19 cellular contexts compared by ENCODE assay signal in genomic region chr10:15704581-15704968, GRCh38. TPM values are rescaled to one million over a fixed set of nuclear protein-coding genes. Genes with fewer than 3 reads are reported as not detected.
DNase-seq lines count a peak whose midpoint lies in the region; ATAC-seq, FAIRE-seq and TF ChIP-seq lines count a peak whose summit lies in the region.
"Had no signal": no experiment of that assay in that cellular context is flagged by ENCODE, and none has a peak within 500 bp of the region (broad histone marks: within the 10 kb centered on the region; RNA-seq: fewer than 3 reads in every experiment).

No MANE protein-coding gene starts in this region.

- H3K9me1 ChIP-seq in endothelial cell of umbilical vein (replicated peaks; ENCODE audit: control insufficient read depth, extremely low read depth, insufficient read depth, low read length), result no peaks in the 10 kb centered on the region

- H3K9ac ChIP-seq in adipocyte (ENCODE audit: low read length), result no peak overlapping the region
- H3K9ac ChIP-seq in endothelial cell of umbilical vein (replicated peaks; ENCODE audit: extremely low read depth, insufficient read depth, low read length), result no peak overlapping the region
- no peak overlapping the region for H3K9ac ChIP-seq in neural progenitor cell

- H3K36me3 ChIP-seq in adipocyte (ENCODE audit: control insufficient read depth, insufficient read depth, low read length, severe bottlenecking), result no peaks in the 10 kb centered on the region
- no peaks in the 10 kb centered on the region for H3K36me3 ChIP-seq in endothelial cell of umbilical vein (ENCODE audit: control insufficient read depth in 2 of 2, extremely low read depth in 1 of 2, insufficient read depth in 2 of 2, low read length in 2 of 2)
- H3K36me3 ChIP-seq in neural progenitor cell, result no peaks in the 10 kb centered on the region
- no peaks in the 10 kb centered on the region for H3K36me3 ChIP-seq in body of pancreas (replicated peaks in 1 of 2; ENCODE audit: insufficient read depth in 1 of 2, low read depth in 2 of 2)

- no peaks in the 10 kb centered on the region for H3K9me3 Mint-ChIP-seq in neural progenitor cell
- H3K9me3 Mint-ChIP-seq in Calu3 (ENCODE audit: low read depth, unreplicated experiment), result no peaks in the 10 kb centered on the region

- H3K79me2 ChIP-seq in endothelial cell of umbilical vein (ENCODE audit: control insufficient read depth, insufficient read depth, low read length) (no peaks in the 10 kb centered on the region), neural progenitor cell (ENCODE audit: low read depth) (no peaks in the 10 kb centered on the region)

- H3K4me3 ChIP-seq in adipocyte (ENCODE audit: low read length), result no peak overlapping the region
- no peak overlapping the region for H3K4me3 ChIP-seq in endothelial cell of umbilical vein (replicated peaks in 1 of 3; ENCODE audit: insufficient read depth in 1 of 3, low read depth in 1 of 3, low read length in 3 of 3)
- no peak overlapping the region for H3K4me3 ChIP-seq in neural progenitor cell
- H3K4me3 ChIP-seq in body of pancreas, result no peak overlapping the region
- H3K4me3 ChIP-seq: PC-9 had no signal

- intact Hi-C loops in endothelial cell of umbilical vein (cut with micrococcal nuclease) (no loop called here), Calu3 (cut with micrococcal nuclease; ENCODE audit: unreplicated experiment) (no loop called here), body of pancreas (cut with DNase I) (no loop called here)

- H3K36me3 Mint-ChIP-seq in neural progenitor cell (no peaks in the 10 kb centered on the region), Calu3 (ENCODE audit: insufficient read depth, unreplicated experiment) (no peaks in the 10 kb centered on the region)

- H3K27me3 Mint-ChIP-seq in neural progenitor cell (ENCODE audit: insufficient read depth, low read depth), result peaks cover 4% of the 10 kb centered on the region
- H3K27me3 Mint-ChIP-seq in Calu3 (ENCODE audit: unreplicated experiment), result peaks cover 19% of the 10 kb centered on the region

- H3K4me3 Mint-ChIP-seq in neural progenitor cell, result no peak overlapping the region
- no peak overlapping the region for H3K4me3 Mint-ChIP-seq in Calu3 (ENCODE audit: low read depth, unreplicated experiment)

- WGBS in body of pancreas, 2 donors, result 62 to 64% methylated on average over 2 of the region's 2 CpGs

- H3K27ac Mint-ChIP-seq in neural progenitor cell (no peak overlapping the region), Calu3 (ENCODE audit: unreplicated experiment) (no peak overlapping the region)

- H2AFZ ChIP-seq in endothelial cell of umbilical vein (ENCODE audit: low read depth, low read length) (no peak overlapping the region), neural progenitor cell (replicated peaks) (no peak overlapping the region)
- H2AFZ ChIP-seq: PC-9 had no signal

- H3K4me1 ChIP-seq in adipocyte (ENCODE audit: control insufficient read depth, insufficient read depth, low read length) (peaks cover 7% of the 10 kb centered on the region), endothelial cell of umbilical vein (ENCODE audit: control insufficient read depth, extremely low read depth, insufficient read depth, low read length) (peaks cover 30% of the 10 kb centered on the region), neural progenitor cell (no peaks in the 10 kb centered on the region), body of pancreas (no peaks in the 10 kb centered on the region)

- H4K20me1 ChIP-seq in endothelial cell of umbilical vein (replicated peaks; ENCODE audit: control insufficient read depth, extremely low read depth, insufficient read depth, low read length), result no peaks in the 10 kb centered on the region
- H4K20me1 ChIP-seq in neural progenitor cell (ENCODE audit: low read depth), result no peaks in the 10 kb centered on the region

- no peaks in the 10 kb centered on the region for H3K4me1 Mint-ChIP-seq in neural progenitor cell
- no peaks in the 10 kb centered on the region for H3K4me1 Mint-ChIP-seq in Calu3 (ENCODE audit: low read depth, unreplicated experiment)

- H3K4me2 ChIP-seq in endothelial cell of umbilical vein (ENCODE audit: insufficient read depth, low read length) (peak overlapping the region; percentile 16), neural progenitor cell (no peak overlapping the region)
- H3K4me2 ChIP-seq: PC-9 had no signal

- no peaks in the 10 kb centered on the region for H3F3A ChIP-seq in neural progenitor cell (ENCODE audit: low read depth)

- H3K9me3 ChIP-seq in adipocyte (ENCODE audit: control insufficient read depth, low read length) (no peaks in the 10 kb centered on the region), endothelial cell of umbilical vein (replicated peaks; ENCODE audit: control insufficient read depth, insufficient read depth, low read length) (no peaks in the 10 kb centered on the region), neural progenitor cell (ENCODE audit: low read depth) (no peaks in the 10 kb centered on the region), body of pancreas (no peaks in the 10 kb centered on the region)

- peak; percentile 85 for FAIRE-seq in endothelial cell of umbilical vein (lab: Jason Lieb, UNC)
- FAIRE-seq: GM19239 had no signal

- H3K27me3 ChIP-seq in adipocyte (replicated peaks; ENCODE audit: control insufficient read depth, insufficient read depth, low read length) (no peaks in the 10 kb centered on the region), endothelial cell of umbilical vein (ENCODE audit: control insufficient read depth in 2 of 2, insufficient read depth in 2 of 2, low read length in 2 of 2) (no peaks in the 10 kb centered on the region), neural progenitor cell (peaks cover 17% of the 10 kb centered on the region), body of pancreas (no peaks in the 10 kb centered on the region)

- no peak for TF ChIP-seq CTCF in endothelial cell of umbilical vein (IDR thresholded peaks at IDR 0.05; ENCODE audit: extremely low read depth in 1 of 2, insufficient read depth in 1 of 2, low read depth in 1 of 2, low read length in 2 of 2)
- TF ChIP-seq CTCF in neural progenitor cell (IDR thresholded peaks at IDR 0.05), result no peak
- TF ChIP-seq CTCF in Calu3 (IDR thresholded peaks at IDR 0.05; ENCODE audit: unreplicated experiment), result no peak
- TF ChIP-seq CTCF in body of pancreas (IDR thresholded peaks at IDR 0.05), result no peak

- ATAC-seq in body of pancreas, result no peak

- DNase-seq in ELR (ENCODE audit: low read depth) (peak; percentile 29), adipocyte (ENCODE audit: low read depth) (peak; percentile 61), endothelial cell of umbilical vein (ENCODE audit: low read depth, low spot score) (peak; percentile 34), neural progenitor cell (ENCODE audit: low spot score) (no peak), kidney glomerular epithelial cell (lab: John Stamatoyannopoulos, UW) (no peak), Calu3 (no peak), body of pancreas (no peak)
- DNase-seq: C1 segment of cervical spinal cord, DMS 273 treated with DMSO at 0.1 percent for 48 hours, MV-4-11, NCI-H1417 treated with DMSO at 0.1 percent for 48 hours, NCI-H2029, NCI-H510A, NCI-H774, PC-9, SW 1271 had no signal

- CTCF ChIA-PET in endothelial cell of umbilical vein (lab: Charles Lee), result interaction anchor here (0.6 to 0.9 kb wide), 2 partner anchors 55 to 81 kb away, joined by 3 read pairs; no protein-coding TSS in a partner anchor
- CTCF ChIA-PET in Calu3 (lab: Charles Lee), result no interaction called here

- dilution Hi-C loops in endothelial cell of umbilical vein (cut with MboI; ENCODE audit: extremely low pct_ligation_motif_present, low sequenced_read_pairs), result no loop called here

- POLR2A ChIA-PET in endothelial cell of umbilical vein (lab: Charles Lee), result no interaction called here

- TF ChIP-seq POLR2A in endothelial cell of umbilical vein (IDR thresholded peaks at IDR 0.05; ENCODE audit: low read depth, low read length) (no peak), body of pancreas (IDR thresholded peaks at IDR 0.05) (no peak)

- BruUV-seq in endothelial cell of umbilical vein (replicated peaks; lab: Mats Ljungman, UMichigan), result no TSS peak
- BruUV-seq in Calu3 (replicated peaks; lab: Mats Ljungman, UMichigan), result no TSS peak

- peak overlapping the region; percentile 15 for H3K27ac ChIP-seq in endothelial cell of umbilical vein (ENCODE audit: insufficient read depth, low read depth, low read length)
- no peak overlapping the region for H3K27ac ChIP-seq in neural progenitor cell
- H3K27ac ChIP-seq in body of pancreas, result no peak overlapping the region
- H3K27ac ChIP-seq: HL-60, PC-9 had no signal

TF ChIP-seq in endothelial cell of umbilical vein, 7 proteins besides CTCF, POLR2A, EP300 and RAD21:
- TF ChIP-seq POLR2AphosphoS5 (IDR thresholded peaks at IDR 0.05; ENCODE audit: insufficient read depth, low read depth, low read length) (no peak), FOS (IDR thresholded peaks at IDR 0.05; ENCODE audit: borderline replicate concordance, insufficient read depth, low read length) (peak; percentile 39)

RNA-seq across cellular contexts. Expression of gene ITGA8, which starts 15.1 kb away (rescaled TPM):
- 0.12 and 0.40 TPM in 2 replicates for total RNA-seq in endothelial cell of umbilical vein
- 0.04 TPM in 1 of 2 replicates, not detected in the other for polyA plus RNA-seq in endothelial cell of umbilical vein
- polyA plus RNA-seq in endothelial cell of umbilical vein (2011; cell fraction: cytosol; rRNA removed), result 0.01 and 0.05 TPM in 2 replicates
- 0.03 TPM in 1 of 2 replicates, not detected in the other for polyA plus RNA-seq in endothelial cell of umbilical vein (2011; cell fraction: nucleus; rRNA removed)
- 0.03 and 0.05 TPM in 2 replicates for polyA plus RNA-seq in endothelial cell of umbilical vein (2012)
- polyA minus RNA-seq in endothelial cell of umbilical vein, result not detected in 2 replicates
- polyA minus RNA-seq in endothelial cell of umbilical vein (2011; cell fraction: cytosol; rRNA and poly(A)+ RNA removed), result not detected
- not detected in 2 replicates for polyA minus RNA-seq in endothelial cell of umbilical vein (2011; cell fraction: nucleus; rRNA and poly(A)+ RNA removed)
- 0.15 TPM in 1 of 2 replicates, not detected in the other for total RNA-seq in neural progenitor cell (ENCODE audit: low replicate concordance)
- total RNA-seq in Calu3 (2022), result not detected in 2 replicates
- under 1 TPM; 0.66 to 0.78 TPM for total RNA-seq in body of pancreas
- total RNA-seq: PC-9, SK-MEL-5 had no signal

Comparison
In these comparisons a context has a peak if more than half of its experiments do, and no peak if none do; other contexts are left out.
1. DNase-seq: peak in ELR (single experiment), adipocyte (single experiment) and endothelial cell of umbilical vein (single experiment); none in neural progenitor cell (single experiment), kidney glomerular epithelial cell (single experiment), Calu3 (single experiment) and body of pancreas (0 of 4).